8 cellular contexts compared by ENCODE assay signal in the genomic region with DNA sequence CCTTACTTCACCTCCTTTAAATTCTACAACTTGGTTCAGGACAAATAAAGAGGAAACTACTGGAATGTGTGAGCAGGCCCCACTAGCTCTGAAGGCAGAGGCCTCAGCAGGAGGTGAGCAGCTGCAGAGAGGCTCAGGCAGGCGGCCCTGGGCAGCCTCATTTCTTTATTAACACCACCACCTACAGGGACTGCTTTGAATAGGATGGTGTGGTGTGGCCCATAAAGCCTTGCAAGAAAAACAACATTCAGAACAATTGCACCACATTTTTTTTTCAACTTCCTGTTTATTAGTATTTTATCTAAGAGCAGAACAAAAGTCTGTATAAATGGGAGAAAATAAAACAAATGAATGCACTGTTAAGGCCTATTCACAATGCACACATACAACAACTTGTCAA.
DNase-seq lines count a peak whose midpoint lies in the region; ATAC-seq and TF ChIP-seq lines count a peak whose summit lies in the region.
"Not testable (repeated sequence)": the region's sequence is repeated elsewhere in the genome, so short reads cannot be mapped to it uniquely, and the experiment has no call there.

No MANE protein-coding gene starts in this region.

- intact Hi-C loops in psoas muscle (cut with DNase I): loop anchor here in 1 of 2 donors (10.0 kb wide), 1 partner anchor 340 kb away; no protein-coding TSS in a partner anchor

- H3K4me3 ChIP-seq in psoas muscle: not testable (repeated sequence)

- ATAC-seq in GM19043 (IDR thresholded peaks at IDR 0.05; ENCODE audit: low read depth, unreplicated experiment) (peak; percentile 68), HG02678 (IDR thresholded peaks at IDR 0.05; ENCODE audit: unreplicated experiment) (peak; percentile 82), psoas muscle (peak; percentile 88 to 96 (median 96))

- not testable (repeated sequence) for H3K4me1 ChIP-seq in psoas muscle

- H3K27me3 ChIP-seq in psoas muscle (ENCODE audit: insufficient read depth in 3 of 3, low read length in 2 of 3): not testable (repeated sequence)

- H3K9me3 ChIP-seq in psoas muscle: not testable (repeated sequence)

- not testable (repeated sequence) for H3K36me3 ChIP-seq in psoas muscle (ENCODE audit: insufficient read depth in 1 of 2, low read depth in 1 of 2)

- TF ChIP-seq CTCF in psoas muscle (IDR thresholded peaks at IDR 0.05): peak; percentile 35

- H3K27ac ChIP-seq in psoas muscle: not testable (repeated sequence)

- peak; percentile 65 for DNase-seq in CD1c-positive myeloid dendritic cell (ENCODE audit: extremely low spot score)
- DNase-seq in KBM-7: peak; percentile 78
- DNase-seq in activated CD4-positive, alpha-beta T cell treated with anti-CD3 and anti-CD28 coated beads for 48 hours: peak; percentile 25
- peak; percentile 82 for DNase-seq in dermis blood vessel endothelial cell
- DNase-seq in iPS DF 19.7 (ENCODE audit: low read depth, low spot score): peak; percentile 17
- not testable (repeated sequence) for DNase-seq in psoas muscle

- in situ Hi-C loops in KBM-7 (cut with MboI; ENCODE audit: low pct_unique_long_range_greater_than_20kb, low sequenced_read_pairs): not testable (repeated sequence)

- 20% methylated on average over 1 of the region's 1 CpG; no CpG with 5 or more reads in 1 of the 3 donors for WGBS in psoas muscle, 3 donors
